ENCODE assay signal across 8 cellular contexts in genomic region chr1:229661022-229661877, GRCh38. TPM values are rescaled to one million over a fixed set of nuclear protein-coding genes. Genes with fewer than 3 reads are reported as not detected.
DNase-seq lines count a peak whose midpoint lies in the region; ATAC-seq and TF ChIP-seq lines count a peak whose summit lies in the region.

No MANE protein-coding gene starts in this region.

- no peak overlapping the region for H3K4me3 ChIP-seq in WERI-Rb-1 (ENCODE audit: low read depth, low read length)

- no peak overlapping the region for H3K4me3 Mint-ChIP-seq in MCF 10A (ENCODE audit: unreplicated experiment)

- BruUV-seq in MCF 10A (replicated peaks; lab: Mats Ljungman, UMichigan) = no TSS peak

- no peaks in the 10 kb centered on the region for H3K9me3 ChIP-seq in WERI-Rb-1 (ENCODE audit: severe bottlenecking)

- peak; percentile 77 for DNase-seq in GM10266 (ENCODE audit: extremely low spot score)
- peak; percentile 44 for DNase-seq in NCI-H2081 treated with DMSO at 0.1 percent for 48 hours (lab: John Stamatoyannopoulos, UW)
- DNase-seq in WERI-Rb-1 = peak; percentile 69
- DNase-seq in MCF 10A (ENCODE audit: unreplicated experiment) = peak; percentile 89
- peak; percentile 91 for DNase-seq in islet precursor cell
- peak; percentile 56 to 64 for DNase-seq in stimulated activated CD4-positive, alpha-beta T cell treated with anti-CD3 and anti-CD28 coated beads, Interleukin-1b, Interleukin-23, amount 100 ng/mL, for 4 hours (ENCODE audit: low read depth in 2 of 2)

- H3K27me3 Mint-ChIP-seq in MCF 10A (ENCODE audit: insufficient read depth, unreplicated experiment) = no peaks in the 10 kb centered on the region

- H3K4me1 Mint-ChIP-seq in MCF 10A (ENCODE audit: insufficient read depth, unreplicated experiment) = peaks cover 7% of the 10 kb centered on the region

- ATAC-seq in HG02678 (IDR thresholded peaks at IDR 0.05; ENCODE audit: unreplicated experiment) (peak; percentile 53), HG03378 (IDR thresholded peaks at IDR 0.05; ENCODE audit: unreplicated experiment) (no peak)

- H3K27ac Mint-ChIP-seq in MCF 10A (ENCODE audit: low read depth, unreplicated experiment) = peak overlapping the region; percentile 13

- H3K27me3 ChIP-seq in WERI-Rb-1 (ENCODE audit: insufficient read depth, low read depth, severe bottlenecking) = no peaks in the 10 kb centered on the region

- H3K36me3 ChIP-seq in WERI-Rb-1 = peaks cover 2% of the 10 kb centered on the region; the same call in 1 of the 2 replicates

- peaks cover 36% of the 10 kb centered on the region for H3K36me3 Mint-ChIP-seq in MCF 10A (ENCODE audit: insufficient read depth, unreplicated experiment)

- no peak overlapping the region for H3K27ac ChIP-seq in WERI-Rb-1

- H3K9me3 Mint-ChIP-seq in MCF 10A (ENCODE audit: unreplicated experiment) = no peaks in the 10 kb centered on the region

- POLR2A ChIA-PET in MCF 10A (lab: Yijun Ruan, JAX) = interaction anchor here (0.7 to 6.7 kb wide), 8 partner anchors 79 to 647 kb away, joined by 3 to 34 read pairs (median 4); no protein-coding TSS in a partner anchor

- intact Hi-C loops in MCF 10A (cut with micrococcal nuclease) = loop anchor here (1.0 to 5.0 kb wide), 5 partner anchors 406 to 649 kb away; partner anchors contain the start of gene GALNT2

- CTCF ChIA-PET in MCF 10A (lab: Yijun Ruan, JAX) = interaction anchor here (0.5 to 9.4 kb wide), 81 partner anchors 9 to 1434 kb away, joined by 3 to 145 read pairs (median 4); no protein-coding TSS in a partner anchor

- peak; percentile 95 for TF ChIP-seq CTCF in GM10266 (IDR thresholded peaks at IDR 0.05; ENCODE audit: control insufficient read depth, insufficient read depth, low read depth, missing control alignments)
- peak; percentile 82 for TF ChIP-seq CTCF in WERI-Rb-1 (IDR thresholded peaks at IDR 0.05; ENCODE audit: low read depth, low read length)
- peak; percentile 99 for TF ChIP-seq CTCF in MCF 10A (IDR thresholded peaks at IDR 0.05; ENCODE audit: unreplicated experiment)

RNA-seq across cellular contexts. Expression of gene URB2, which starts 35.2 kb away (rescaled TPM):
- 25.8 and 35.5 TPM in 2 replicates for total RNA-seq in MCF 10A (2022)

RNA-seq across cellular contexts. Expression of gene TAF5L, which starts 35.3 kb away (rescaled TPM):
- 31.8 and 37.6 TPM in 2 replicates for total RNA-seq in MCF 10A (2022)
